In the genomic region with DNA sequence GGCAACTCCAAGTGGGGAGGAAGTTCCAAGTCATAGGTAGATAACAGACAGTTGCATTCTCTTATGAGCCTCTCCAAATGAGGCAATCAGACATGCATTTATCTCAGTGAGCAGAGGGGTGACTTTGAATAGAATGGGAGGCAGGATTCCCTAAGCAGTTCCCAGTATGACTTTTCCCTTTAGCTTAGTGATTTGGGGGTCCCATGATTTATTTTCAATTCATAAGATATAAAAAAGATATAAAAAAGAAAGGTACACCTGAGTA, we compare ENCODE assay signal across 9 cellular contexts. TPM values are rescaled to one million over a fixed set of nuclear protein-coding genes. Genes with fewer than 3 reads are reported as not detected.
DNase-seq lines count a peak whose midpoint lies in the region; ATAC-seq and TF ChIP-seq lines count a peak whose summit lies in the region.
"Had no signal": no experiment of that assay in that cellular context is flagged by ENCODE, and none has a peak within 500 bp of the region (broad histone marks: within the 10 kb centered on the region; RNA-seq: fewer than 3 reads in every experiment).

No MANE protein-coding gene starts in this region.

- intact Hi-C loops in Panc1 (cut with micrococcal nuclease; ENCODE audit: unreplicated experiment) = no loop called here

- TF ChIP-seq CTCF in GM12865 (IDR thresholded peaks at IDR 0.05; ENCODE audit: insufficient read depth, low read depth, low read length, missing control alignments) (no peak), Panc1 (IDR thresholded peaks at IDR 0.05) (no peak)

- TSS peak; percentile 94 for BruUV-seq in Panc1 (replicated peaks; lab: Mats Ljungman, UMichigan)

- in situ Hi-C loops in Panc1 (cut with HindIII; ENCODE audit: low pct_unique_long_range_greater_than_20kb, low sequenced_read_pairs) = no loop called here

- peak overlapping the region; percentile 49 for H3K9ac ChIP-seq in rectal smooth muscle tissue (ENCODE audit: low read length)

- no peak for ATAC-seq in Panc1
- ATAC-seq in HG02678 (IDR thresholded peaks at IDR 0.05; ENCODE audit: unreplicated experiment) = no peak

- POLR2A ChIA-PET in Panc1 (lab: Charles Lee) = no interaction called here

- DNase-seq in GM12865 (ENCODE audit: low read depth) (no peak), Panc1 (ENCODE audit: low read depth, low spot score) (no peak), NCI-H345 treated with DMSO at 0.1 percent for 48 hours (lab: John Stamatoyannopoulos, UW; ENCODE audit: unreplicated experiment) (no peak), NCI-H774 (lab: John Stamatoyannopoulos, UW) (no peak)
- DNase-seq in stimulated activated CD4-positive, alpha-beta T cell treated with anti-CD3 and anti-CD28 coated beads, Interleukin-15, amount 100 ng/mL, for 24 hours = no peak

- peaks cover 3% of the 10 kb centered on the region; the same call in 1 of the 2 replicates for H3K36me3 ChIP-seq in Panc1 (ENCODE audit: control insufficient read depth, insufficient read depth, low read length)
- H3K36me3 ChIP-seq in esophagus (ENCODE audit: control insufficient read depth in 2 of 2, insufficient read depth in 2 of 2, low read length in 1 of 2) = no peaks in the 10 kb centered on the region
- H3K36me3 ChIP-seq in rectal smooth muscle tissue (ENCODE audit: control insufficient read depth, insufficient read depth, low read length) = peaks cover 2% of the 10 kb centered on the region

- CTCF ChIA-PET in Panc1 (lab: Charles Lee) = no interaction called here

- H3K4me3 ChIP-seq in GM12865 (ENCODE audit: low read depth, low read length) = peak overlapping the region; percentile 78
- H3K4me3 ChIP-seq in Panc1 (ENCODE audit: low read depth in 2 of 2, low read length in 2 of 2) = peak overlapping the region; percentile 88 to 91
- peak overlapping the region in 1 of 2 donors; percentile 85 for H3K4me3 ChIP-seq in esophagus (ENCODE audit: low read depth in 1 of 2, low read length in 2 of 2)
- peak overlapping the region; percentile 96 for H3K4me3 ChIP-seq in rectal smooth muscle tissue (ENCODE audit: low read length)

- H3K27ac ChIP-seq in Panc1 (ENCODE audit: low read length) = peak overlapping the region; percentile 97
- H3K27ac ChIP-seq in esophagus (ENCODE audit: low read depth in 2 of 2, low read length in 1 of 2) = peak overlapping the region; percentile 10 to 42
- no peak overlapping the region for H3K27ac ChIP-seq in rectal smooth muscle tissue (ENCODE audit: low read depth, low read length)

- no peaks in the 10 kb centered on the region for H3K9me3 ChIP-seq in Panc1 (ENCODE audit: control insufficient read depth, insufficient read depth, low read depth, low read length)
- no peaks in the 10 kb centered on the region for H3K9me3 ChIP-seq in esophagus (ENCODE audit: control insufficient read depth in 2 of 2, insufficient read depth in 1 of 2, low read depth in 1 of 2, low read length in 1 of 2)

- H3K27me3 ChIP-seq in Panc1 (ENCODE audit: control insufficient read depth, insufficient read depth, low read length) (no peaks in the 10 kb centered on the region), esophagus (ENCODE audit: control insufficient read depth in 1 of 2, insufficient read depth in 2 of 2, low read length in 2 of 2) (no peaks in the 10 kb centered on the region), rectal smooth muscle tissue (ENCODE audit: control insufficient read depth, insufficient read depth, low read length) (no peaks in the 10 kb centered on the region)

- H3K4me1 ChIP-seq in Panc1 (ENCODE audit: control insufficient read depth, insufficient read depth, low read length) (peaks cover 19% of the 10 kb centered on the region), esophagus (ENCODE audit: control insufficient read depth in 2 of 2, insufficient read depth in 2 of 2, low read length in 1 of 2) (no peaks in the 10 kb centered on the region), rectal smooth muscle tissue (ENCODE audit: control insufficient read depth, insufficient read depth, low read length) (peaks cover 6% of the 10 kb centered on the region)

RNA-seq across cellular contexts. Expression of a gene that starts 0.8 kb away (rescaled TPM):
- 13.7 TPM for total RNA-seq in Panc1 (2021; ENCODE audit: unreplicated experiment)
- polyA plus RNA-seq in Panc1 (2012; ENCODE audit: insufficient read length) = 7.6 TPM
- polyA plus RNA-seq in esophagus = 10 to 100 TPM; 11.4 to 13.5 TPM

RNA-seq across cellular contexts. Expression of a gene that starts 42.1 kb away (rescaled TPM):
- total RNA-seq in Panc1 (2021; ENCODE audit: unreplicated experiment) = not detected
- not detected for polyA plus RNA-seq in Panc1 (2012; ENCODE audit: insufficient read length)
- 1 to 10 TPM in 1 of 2 donors, under 1 TPM in 1; 0.37 to 1.3 TPM for polyA plus RNA-seq in esophagus
- total RNA-seq: lung microvascular endothelial cell had no signal
